In genomic region chr6:22530506-22530905, GRCh38 we compare ENCODE assay signal across 24 cellular contexts. TPM values are rescaled to one million over a fixed set of nuclear protein-coding genes. Genes with fewer than 3 reads are reported as not detected.
DNase-seq lines count a peak whose midpoint lies in the region; ATAC-seq and TF ChIP-seq lines count a peak whose summit lies in the region.
"Had no signal": no experiment of that assay in that cellular context is flagged by ENCODE, and none has a peak within 500 bp of the region (broad histone marks: within the 10 kb centered on the region; RNA-seq: fewer than 3 reads in every experiment).

No MANE protein-coding gene starts in this region.

- no peak overlapping the region for H2BK15ac ChIP-seq in mesendoderm (replicated peaks; ENCODE audit: low read depth)

- CTCF ChIA-PET in AG04449 (lab: Yijun Ruan, JAX) = no interaction called here

- H3K36me3 Mint-ChIP-seq in chondrocyte (ENCODE audit: low read depth) = peaks cover 2% of the 10 kb centered on the region
- H3K36me3 Mint-ChIP-seq: CD14-positive monocyte; CD4-positive, alpha-beta memory T cell; IgD-negative memory B cell had no signal

- no peak overlapping the region for H3K4me3 Mint-ChIP-seq in chondrocyte (ENCODE audit: unreplicated experiment)
- H3K4me3 Mint-ChIP-seq: CD14-positive monocyte; CD4-positive, alpha-beta memory T cell; HFFc6; IgD-negative memory B cell had no signal

- peaks cover 38% of the 10 kb centered on the region for H3K4me1 Mint-ChIP-seq in chondrocyte (ENCODE audit: low read depth)
- H3K4me1 Mint-ChIP-seq: CD14-positive monocyte; CD4-positive, alpha-beta memory T cell; IgD-negative memory B cell had no signal

- H3K4me2 ChIP-seq in mesendoderm (ENCODE audit: low read length) = no peak overlapping the region
- peak overlapping the region; percentile 38 for H3K4me2 ChIP-seq in smooth muscle cell
- H3K4me2 ChIP-seq: A549, BLaER1 had no signal

- H3K23ac ChIP-seq in mesendoderm (ENCODE audit: low read length) = no peak overlapping the region

- no peak overlapping the region for H3K56ac ChIP-seq in mesendoderm (ENCODE audit: low read length)

- TF ChIP-seq CTCF in AG04449 (IDR thresholded peaks at IDR 0.05; ENCODE audit: insufficient read depth, low read length, missing control alignments) (no peak), chondrocyte (IDR thresholded peaks at IDR 0.05) (no peak), smooth muscle cell (IDR thresholded peaks at IDR 0.05; ENCODE audit: borderline replicate concordance, insufficient read depth, poor library complexity, severe bottlenecking) (no peak)

- H3K79me1 ChIP-seq in mesendoderm (ENCODE audit: low read length) = no peaks in the 10 kb centered on the region

- no peak overlapping the region for H2AK5ac ChIP-seq in mesendoderm (ENCODE audit: low read length)

- no peaks in the 10 kb centered on the region for H3K36me3 ChIP-seq in mesendoderm (ENCODE audit: control insufficient read depth, insufficient read depth, low read length)
- no peaks in the 10 kb centered on the region for H3K36me3 ChIP-seq in smooth muscle cell (ENCODE audit: low read depth)
- H3K36me3 ChIP-seq: BLaER1 had no signal

- POLR2A ChIA-PET in AG04449 (lab: Yijun Ruan, JAX) = no interaction called here

- H2BK5ac ChIP-seq in mesendoderm (ENCODE audit: low read length) = no peak overlapping the region

- H3K9ac ChIP-seq in mesendoderm (ENCODE audit: low read length) (no peak overlapping the region), smooth muscle cell (ENCODE audit: low read depth) (no peak overlapping the region)
- H3K9ac ChIP-seq: BLaER1 had no signal

- H3K4me1 ChIP-seq in mesendoderm (ENCODE audit: control insufficient read depth, low read depth, low read length) = no peaks in the 10 kb centered on the region
- H3K4me1 ChIP-seq in smooth muscle cell (ENCODE audit: low read depth) = peaks cover 6% of the 10 kb centered on the region
- H3K4me1 ChIP-seq: A549, BLaER1 had no signal

- no peak overlapping the region for H2BK120ac ChIP-seq in mesendoderm (ENCODE audit: low read depth, low read length)

- DNase-seq in AG04449 (ENCODE audit: low read depth, low spot score) (peak; percentile 38), chondrocyte (ENCODE audit: low spot score) (no peak), mesendoderm (peak; percentile 4), smooth muscle cell (lab: John Stamatoyannopoulos, UW; ENCODE audit: unreplicated experiment) (no peak), KG1 (lab: John Stamatoyannopoulos, UW) (no peak)
- no peak for DNase-seq in activated CD4-positive, alpha-beta T cell treated with anti-CD3 and anti-CD28 coated beads, Interleukin-2, amount 50 U/mL, for 48 hours
- DNase-seq: Calu3; CD4-positive, alpha-beta memory T cell; DMS79 treated with DMSO at 0.1 percent for 48 hours; EL; GOT3; H7; HFFc6 had no signal

- H3K27ac ChIP-seq in mesendoderm (ENCODE audit: low read depth, low read length) = no peak overlapping the region
- H3K27ac ChIP-seq in smooth muscle cell (ENCODE audit: low read depth) = peak overlapping the region; percentile 23
- H3K27ac ChIP-seq: 22Rv1, A549, BLaER1 had no signal

- no peak overlapping the region for H4K8ac ChIP-seq in mesendoderm (ENCODE audit: low read depth, low read length)

- no peaks in the 10 kb centered on the region for H3K79me2 ChIP-seq in mesendoderm (ENCODE audit: control insufficient read depth, insufficient read depth, low read length)
- H3K79me2 ChIP-seq in smooth muscle cell (ENCODE audit: low read depth) = no peaks in the 10 kb centered on the region

- H3K4me3 ChIP-seq in AG04449 (ENCODE audit: low read depth, low read length) = no peak overlapping the region
- H3K4me3 ChIP-seq in mesendoderm (ENCODE audit: low read length) = no peak overlapping the region
- H3K4me3 ChIP-seq in smooth muscle cell = no peak overlapping the region
- H3K4me3 ChIP-seq: A549, BLaER1, GM12878 had no signal

- no peak overlapping the region for H4K5ac ChIP-seq in mesendoderm (ENCODE audit: low read length)

- peak overlapping the region; percentile 27 for H3K27ac Mint-ChIP-seq in chondrocyte (ENCODE audit: unreplicated experiment)
- H3K27ac Mint-ChIP-seq: CD14-positive monocyte; CD4-positive, alpha-beta memory T cell; HFFc6; IgD-negative memory B cell had no signal

- peaks cover 2% of the 10 kb centered on the region for H3F3A ChIP-seq in smooth muscle cell (ENCODE audit: low read depth)

- no peaks in the 10 kb centered on the region for H3K9me3 ChIP-seq in smooth muscle cell (replicated peaks; ENCODE audit: low read depth)
- H3K9me3 ChIP-seq: A549, BLaER1 had no signal

- peaks cover 6% of the 10 kb centered on the region for H3K9me3 Mint-ChIP-seq in chondrocyte (ENCODE audit: low read depth)

- ATAC-seq in HG02798 (IDR thresholded peaks at IDR 0.05; ENCODE audit: poor library complexity, unreplicated experiment) = no peak
- ATAC-seq: A549, GM12878, HCT116, HepG2 had no signal

- no peak overlapping the region for H3K18ac ChIP-seq in mesendoderm (ENCODE audit: low read length)

- H4K20me1 ChIP-seq in smooth muscle cell (ENCODE audit: low read depth) = no peaks in the 10 kb centered on the region
- H4K20me1 ChIP-seq: BLaER1 had no signal

- no CpG with 5 or more reads among the region's 1 CpG for WGBS in mesendoderm (ENCODE audit: extremely low coverage, insufficient coverage, low lambda C conversion rate)
- WGBS in smooth muscle cell (ENCODE audit: low lambda C conversion rate) = 88% methylated on average over 1 of the region's 1 CpG

- no peaks in the 10 kb centered on the region for H3K27me3 ChIP-seq in mesendoderm (ENCODE audit: insufficient read depth, low read length, poor library complexity)
- no peaks in the 10 kb centered on the region for H3K27me3 ChIP-seq in smooth muscle cell (ENCODE audit: low read depth)
- H3K27me3 ChIP-seq: BLaER1 had no signal

- H2AFZ ChIP-seq in smooth muscle cell (ENCODE audit: low read depth) = peak overlapping the region; percentile 15

- no peaks in the 10 kb centered on the region for H3K27me3 Mint-ChIP-seq in chondrocyte (ENCODE audit: low read depth)
- H3K27me3 Mint-ChIP-seq: CD4-positive, alpha-beta memory T cell; IgD-negative memory B cell had no signal

- no peak overlapping the region for H3K4ac ChIP-seq in mesendoderm (ENCODE audit: low read depth, low read length)

RNA-seq across cellular contexts. Expression of gene HDGFL1, which starts 38.9 kb away (rescaled TPM):
- total RNA-seq in chondrocyte = not detected in 3 replicates
- 0.01 TPM for polyA plus RNA-seq in mesendoderm (2013, experiment 1 of 2)
- 0.01 TPM for polyA plus RNA-seq in mesendoderm (2013, experiment 2 of 2)
- total RNA-seq in smooth muscle cell = not detected in 2 replicates
- polyA plus RNA-seq in smooth muscle cell = not detected in 2 replicates
- total RNA-seq: Calu3; CD4-positive, alpha-beta memory T cell; G401; H7; HepG2; HFFc6 had no signal
- polyA plus RNA-seq: A549; AG04450; CD14-positive monocyte; CD4-positive, alpha-beta memory T cell; HepG2; IgD-negative memory B cell had no signal

Comparison
In these comparisons a context has a peak if more than half of its experiments do, and no peak if none do; other contexts are left out.
1. DNase-seq: peak in AG04449 (single experiment) and mesendoderm (single experiment); none in chondrocyte (single experiment), smooth muscle cell (single experiment), activated CD4-positive, alpha-beta T cell treated with anti-CD3 and anti-CD28 coated beads, Interleukin-2, amount 50 U/mL, for 48 hours (0 of 2) and KG1 (single experiment).